ENCODE assay signal across 27 cellular contexts in genomic region chr7:158658475-158658874, GRCh38.
"Had no signal": no experiment of that assay in that cellular context is flagged by ENCODE, and none has a peak within 500 bp of the region (broad histone marks: within the 10 kb centered on the region; RNA-seq: fewer than 3 reads in every experiment).

No MANE protein-coding gene starts in this region.

- FAIRE-seq: endothelial cell of umbilical vein, TTC549 had no signal

- H3K4me1 Mint-ChIP-seq: mesothelial cell of epicardium, naive B cell had no signal

- H3K9me3 Mint-ChIP-seq: activated naive CD4-positive, alpha-beta T cell treated with anti-CD3 and anti-CD28 coated beads for 36 hours; activated naive CD8-positive, alpha-beta T cell treated with anti-CD3 and anti-CD28 coated beads for 36 hours; brain; effector memory CD8-positive, alpha-beta T cell; mesothelial cell of epicardium; naive B cell had no signal

- H3K4me3 Mint-ChIP-seq: activated CD8-positive, alpha-beta memory T cell treated with anti-CD3 and anti-CD28 coated beads, Interleukin-2, amount 10 ng/mL, durations not matched to agents 7 days and 5 days; activated CD8-positive, alpha-beta T cell treated with anti-CD3 and anti-CD28 coated beads, Interleukin-2, amount 10 ng/mL, durations not matched to agents 7 days and 5 days; activated naive CD4-positive, alpha-beta T cell treated with anti-CD3 and anti-CD28 coated beads for 36 hours; activated naive CD8-positive, alpha-beta T cell treated with anti-CD3 and anti-CD28 coated beads for 36 hours; brain; effector memory CD8-positive, alpha-beta T cell; mesothelial cell of epicardium; naive B cell had no signal

- H3K4me3 ChIP-seq: adrenal gland, cardiac muscle cell, colonic mucosa, gastroesophageal sphincter, tibial nerve had no signal

- H3K4me1 ChIP-seq: adrenal gland, colonic mucosa, tibial nerve had no signal

- H3K27ac ChIP-seq: adrenal gland, cardiac muscle cell, colonic mucosa, gastroesophageal sphincter, tibial nerve had no signal

- H3K36me3 ChIP-seq: adrenal gland, colonic mucosa had no signal

- H3K9me3 ChIP-seq: adrenal gland, colonic mucosa, gastroesophageal sphincter, tibial nerve had no signal

- H3K27ac Mint-ChIP-seq: activated CD8-positive, alpha-beta memory T cell treated with anti-CD3 and anti-CD28 coated beads, Interleukin-2, amount 10 ng/mL, durations not matched to agents 7 days and 5 days; activated CD8-positive, alpha-beta T cell treated with anti-CD3 and anti-CD28 coated beads, Interleukin-2, amount 10 ng/mL, durations not matched to agents 7 days and 5 days; activated naive CD4-positive, alpha-beta T cell treated with anti-CD3 and anti-CD28 coated beads for 36 hours; activated naive CD8-positive, alpha-beta T cell treated with anti-CD3 and anti-CD28 coated beads for 36 hours; mesothelial cell of epicardium had no signal

- H3K27me3 ChIP-seq: adrenal gland, cardiac muscle cell, colonic mucosa, gastroesophageal sphincter, tibial nerve had no signal

- DNase-seq: activated CD4-positive, alpha-beta T cell treated with anti-CD3 and anti-CD28 coated beads for 1 hour; activated CD8-positive, alpha-beta memory T cell treated with anti-CD3 and anti-CD28 coated beads, Interleukin-2, amount 10 ng/mL, durations not matched to agents 7 days and 5 days; activated CD8-positive, alpha-beta T cell treated with anti-CD3 and anti-CD28 coated beads, Interleukin-2, amount 10 ng/mL, durations not matched to agents 7 days and 5 days; activated effector memory CD4-positive, alpha-beta T cell treated with Interleukin-2 at 50 U/mL for 16 hours; activated naive CD4-positive, alpha-beta T cell treated with anti-CD3 and anti-CD28 coated beads for 36 hours; activated naive CD8-positive, alpha-beta T cell treated with anti-CD3 and anti-CD28 coated beads for 36 hours; activated T-cell treated with anti-CD3 and anti-CD28 coated beads, Interleukin-2, amount 50 U/mL, for 48 hours; adrenal gland; aorta; cerebellar nuclear complex; colonic mucosa; effector memory CD8-positive, alpha-beta T cell; head of caudate nucleus; hypothalamus; naive B cell; right cardiac atrium; stimulated activated CD4-positive, alpha-beta T cell treated with anti-CD3 and anti-CD28 coated beads, Interleukin-15, amount 100 ng/mL, for 24 hours; stimulated activated CD4-positive, alpha-beta T cell treated with anti-CD3 and anti-CD28 coated beads, Interleukin-2, amount 100 ng/mL, for 24 hours; stimulated activated naive CD4-positive, alpha-beta T cell treated with Interleukin-2 at 50 U/mL for 16 hours; T-helper 9 cell had no signal

- H3K27me3 Mint-ChIP-seq: activated CD8-positive, alpha-beta memory T cell treated with anti-CD3 and anti-CD28 coated beads, Interleukin-2, amount 10 ng/mL, durations not matched to agents 7 days and 5 days; activated naive CD8-positive, alpha-beta T cell treated with anti-CD3 and anti-CD28 coated beads for 36 hours; brain; effector memory CD8-positive, alpha-beta T cell; naive B cell had no signal

- ATAC-seq: activated CD8-positive, alpha-beta memory T cell treated with anti-CD3 and anti-CD28 coated beads, Interleukin-2, amount 10 ng/mL, durations not matched to agents 7 days and 5 days; activated CD8-positive, alpha-beta T cell treated with anti-CD3 and anti-CD28 coated beads, Interleukin-2, amount 10 ng/mL, durations not matched to agents 7 days and 5 days; effector memory CD8-positive, alpha-beta T cell; gastroesophageal sphincter; right cardiac atrium had no signal
